In the genomic region with DNA sequence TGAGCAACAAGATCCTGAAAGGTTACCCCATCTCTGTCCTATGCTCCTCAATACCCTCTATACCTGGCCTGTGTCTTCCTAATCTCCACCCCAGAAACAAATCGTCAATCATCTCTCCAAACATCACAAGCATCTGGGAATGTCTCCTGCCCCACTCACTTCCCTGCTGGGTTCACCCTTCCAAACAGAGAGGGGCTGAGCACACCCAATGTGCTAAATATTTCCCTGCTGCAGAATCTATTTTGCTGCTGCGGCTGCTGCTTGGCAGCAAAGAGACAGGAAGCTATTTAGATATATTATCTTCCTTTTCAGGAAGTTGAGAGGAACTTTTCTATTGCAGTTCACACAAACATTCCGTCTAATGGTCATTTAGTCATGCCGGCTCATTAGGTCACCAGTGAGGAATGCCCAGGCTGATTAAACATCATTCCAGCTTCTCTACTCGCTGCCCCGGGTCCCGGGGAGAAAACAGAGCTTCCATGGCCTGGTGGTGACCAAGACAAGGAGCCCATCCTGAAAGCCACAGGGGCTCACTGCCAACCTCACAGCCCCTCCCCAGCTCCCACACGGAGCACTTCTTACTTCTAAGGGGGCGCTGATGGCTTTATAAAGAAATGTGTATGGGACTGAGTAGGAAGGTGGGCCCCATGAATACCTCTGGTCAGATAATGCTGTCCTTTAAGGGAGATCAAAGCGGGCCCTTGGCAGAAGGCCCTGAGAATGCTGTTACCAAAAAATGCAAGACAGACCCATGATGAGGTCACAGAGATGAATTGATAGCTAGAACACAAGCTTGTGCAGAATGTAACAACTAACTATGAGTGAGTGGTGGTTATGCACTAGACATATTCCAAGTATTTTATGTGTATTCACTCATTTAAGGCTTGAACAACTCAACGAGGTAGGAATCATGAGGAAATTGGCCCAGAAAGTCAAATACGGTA, we compare ENCODE assay signal across 10 cellular contexts.
DNase-seq lines count a peak whose midpoint lies in the region; ATAC-seq and TF ChIP-seq lines count a peak whose summit lies in the region.
"Had no signal": no experiment of that assay in that cellular context is flagged by ENCODE, and none has a peak within 500 bp of the region (broad histone marks: within the 10 kb centered on the region; RNA-seq: fewer than 3 reads in every experiment).

No MANE protein-coding gene starts in this region.

- peaks cover 23% of the 10 kb centered on the region for H3K4me1 ChIP-seq in RWPE2 (ENCODE audit: insufficient read depth, poor library complexity, severe bottlenecking)

- no peaks in the 10 kb centered on the region for H3K9me3 ChIP-seq in RWPE2 (ENCODE audit: severe bottlenecking)

- TF ChIP-seq CTCF in RWPE2 (IDR thresholded peaks at IDR 0.05; ENCODE audit: poor library complexity, severe bottlenecking) = no peak

- ATAC-seq in RWPE2 (ENCODE audit: low read depth) (peak; percentile 86), GM21381 (IDR thresholded peaks at IDR 0.05; ENCODE audit: unreplicated experiment) (no peak)

- no peak overlapping the region for H3K4me3 ChIP-seq in RWPE2 (ENCODE audit: severe bottlenecking)

- H3K27ac ChIP-seq in RWPE2 (ENCODE audit: poor library complexity, severe bottlenecking) = peak overlapping the region; percentile 92

- H3K27me3 ChIP-seq in RWPE2 (ENCODE audit: insufficient read depth, poor library complexity, severe bottlenecking) = no peaks in the 10 kb centered on the region

- DNase-seq in EH (ENCODE audit: low read depth) (peak; percentile 99), RWPE2 (ENCODE audit: low spot score) (no peak), fibroblast of peridontal ligament (ENCODE audit: extremely low read depth) (peak; percentile 89), non-pigmented ciliary epithelial cell (ENCODE audit: low read depth) (peak; percentile 90), NCI-H526 (lab: John Stamatoyannopoulos, UW) (no peak), cerebellar nuclear complex (lab: John Stamatoyannopoulos, UW) (no peak), RPMI8226 (no peak)
- DNase-seq: activated T-cell treated with anti-CD3 and anti-CD28 coated beads for 4 hours, NCI-H510A had no signal

- H3K36me3 ChIP-seq in RWPE2 (ENCODE audit: low read depth) = no peaks in the 10 kb centered on the region

Comparison
In these comparisons a context has a peak if more than half of its experiments do, and no peak if none do; other contexts are left out.
1. DNase-seq: peak in EH (single experiment), fibroblast of peridontal ligament (single experiment) and non-pigmented ciliary epithelial cell (single experiment); none in RWPE2 (single experiment), NCI-H526 (0 of 2), cerebellar nuclear complex (0 of 2) and RPMI8226 (single experiment).